In the genomic region with DNA sequence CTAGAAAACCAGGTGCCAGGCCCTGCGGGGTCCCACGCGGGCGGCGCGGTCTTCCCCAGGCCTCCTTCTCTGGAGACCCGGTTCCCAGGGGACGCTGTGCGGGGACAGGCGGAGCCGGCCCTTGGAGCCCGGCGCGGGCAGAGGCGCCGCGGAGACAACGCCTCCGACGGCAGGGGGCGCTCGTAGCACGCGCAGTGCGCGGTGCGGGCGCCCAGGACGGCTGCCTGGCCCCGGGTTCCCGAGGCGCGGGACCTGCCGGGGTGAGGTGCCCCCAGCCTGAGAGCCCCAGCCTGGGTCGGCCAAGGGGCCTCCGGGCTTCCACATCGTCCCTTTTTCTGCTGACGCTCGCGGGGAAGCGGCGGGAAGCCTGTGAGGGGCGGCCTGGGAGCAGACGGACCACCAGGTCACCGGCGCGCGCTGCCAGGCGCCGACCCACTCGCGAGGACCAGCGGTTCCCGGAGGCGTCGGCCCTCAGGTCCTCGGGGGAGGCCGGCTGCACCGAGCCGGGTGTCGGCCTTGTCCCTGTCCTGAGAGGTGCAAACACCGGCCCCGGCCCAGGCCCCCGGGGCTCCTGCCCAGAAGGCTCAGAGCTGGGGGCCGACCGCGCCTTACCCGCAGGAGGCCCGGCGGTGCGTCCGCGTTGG, we compare ENCODE assay signal across 1 cellular context.
A peak's percentile ranks its signal among the peaks of the same experiment; 100 is the strongest.
TF ChIP-seq lines count a peak whose summit lies in the region.

No MANE protein-coding gene starts in this region.

TF ChIP-seq in HepG2, 621 proteins besides CTCF, POLR2A, EP300 and RAD21 (continued from another document and continues in another):
- TF ChIP-seq, protein P1, sequence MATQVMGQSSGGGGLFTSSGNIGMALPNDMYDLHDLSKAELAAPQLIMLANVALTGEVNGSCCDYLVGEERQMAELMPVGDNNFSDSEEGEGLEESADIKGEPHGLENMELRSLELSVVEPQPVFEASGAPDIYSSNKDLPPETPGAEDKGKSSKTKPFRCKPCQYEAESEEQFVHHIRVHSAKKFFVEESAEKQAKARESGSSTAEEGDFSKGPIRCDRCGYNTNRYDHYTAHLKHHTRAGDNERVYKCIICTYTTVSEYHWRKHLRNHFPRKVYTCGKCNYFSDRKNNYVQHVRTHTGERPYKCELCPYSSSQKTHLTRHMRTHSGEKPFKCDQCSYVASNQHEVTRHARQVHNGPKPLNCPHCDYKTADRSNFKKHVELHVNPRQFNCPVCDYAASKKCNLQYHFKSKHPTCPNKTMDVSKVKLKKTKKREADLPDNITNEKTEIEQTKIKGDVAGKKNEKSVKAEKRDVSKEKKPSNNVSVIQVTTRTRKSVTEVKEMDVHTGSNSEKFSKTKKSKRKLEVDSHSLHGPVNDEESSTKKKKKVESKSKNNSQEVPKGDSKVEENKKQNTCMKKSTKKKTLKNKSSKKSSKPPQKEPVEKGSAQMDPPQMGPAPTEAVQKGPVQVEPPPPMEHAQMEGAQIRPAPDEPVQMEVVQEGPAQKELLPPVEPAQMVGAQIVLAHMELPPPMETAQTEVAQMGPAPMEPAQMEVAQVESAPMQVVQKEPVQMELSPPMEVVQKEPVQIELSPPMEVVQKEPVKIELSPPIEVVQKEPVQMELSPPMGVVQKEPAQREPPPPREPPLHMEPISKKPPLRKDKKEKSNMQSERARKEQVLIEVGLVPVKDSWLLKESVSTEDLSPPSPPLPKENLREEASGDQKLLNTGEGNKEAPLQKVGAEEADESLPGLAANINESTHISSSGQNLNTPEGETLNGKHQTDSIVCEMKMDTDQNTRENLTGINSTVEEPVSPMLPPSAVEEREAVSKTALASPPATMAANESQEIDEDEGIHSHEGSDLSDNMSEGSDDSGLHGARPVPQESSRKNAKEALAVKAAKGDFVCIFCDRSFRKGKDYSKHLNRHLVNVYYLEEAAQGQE (IDR thresholded peaks at IDR 0.05; ENCODE audit: borderline replicate concordance in 1 of 2, low read depth in 1 of 2, low read length in 2 of 2), result no peak
- peak; percentile 24; the same call in 1 of the 2 replicates for TF ChIP-seq ZNF331 (CRISPR knock-in tag; IDR thresholded peaks at IDR 0.05)
- no peak for TF ChIP-seq SP4 (CRISPR knock-in tag; IDR thresholded peaks at IDR 0.05)
- no peak for TF ChIP-seq TRAFD1 (CRISPR knock-in tag; IDR thresholded peaks at IDR 0.05; ENCODE audit: borderline replicate concordance)
- no peak for TF ChIP-seq RFX3 (CRISPR knock-in tag; IDR thresholded peaks at IDR 0.05)
- peak; percentile 23; the same call in 1 of the 2 replicates for TF ChIP-seq NFYB (CRISPR knock-in tag; IDR thresholded peaks at IDR 0.05)
- no peak for TF ChIP-seq ELF4 (CRISPR knock-in tag; IDR thresholded peaks at IDR 0.05; ENCODE audit: borderline replicate concordance)
- peak; percentile 45; the same call in 1 of the 2 replicates for TF ChIP-seq ARID4A (CRISPR knock-in tag; IDR thresholded peaks at IDR 0.05; ENCODE audit: borderline replicate concordance)
- TF ChIP-seq HMGXB4 (CRISPR knock-in tag; IDR thresholded peaks at IDR 0.05; ENCODE audit: borderline replicate concordance in 1 of 2, low read depth in 1 of 2), result peak; percentile 84 to 96; a peak in 3 of 4 replicates
- TF ChIP-seq ZNF501 (CRISPR knock-in tag; IDR thresholded peaks at IDR 0.05), result peak; percentile 53; the same call in 1 of the 2 replicates
- TF ChIP-seq, protein P2, sequence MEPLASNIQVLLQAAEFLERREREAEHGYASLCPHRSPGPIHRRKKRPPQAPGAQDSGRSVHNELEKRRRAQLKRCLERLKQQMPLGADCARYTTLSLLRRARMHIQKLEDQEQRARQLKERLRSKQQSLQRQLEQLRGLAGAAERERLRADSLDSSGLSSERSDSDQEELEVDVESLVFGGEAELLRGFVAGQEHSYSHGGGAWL (CRISPR knock-in tag; IDR thresholded peaks at IDR 0.05), result no peak
- TF ChIP-seq, protein P3, sequence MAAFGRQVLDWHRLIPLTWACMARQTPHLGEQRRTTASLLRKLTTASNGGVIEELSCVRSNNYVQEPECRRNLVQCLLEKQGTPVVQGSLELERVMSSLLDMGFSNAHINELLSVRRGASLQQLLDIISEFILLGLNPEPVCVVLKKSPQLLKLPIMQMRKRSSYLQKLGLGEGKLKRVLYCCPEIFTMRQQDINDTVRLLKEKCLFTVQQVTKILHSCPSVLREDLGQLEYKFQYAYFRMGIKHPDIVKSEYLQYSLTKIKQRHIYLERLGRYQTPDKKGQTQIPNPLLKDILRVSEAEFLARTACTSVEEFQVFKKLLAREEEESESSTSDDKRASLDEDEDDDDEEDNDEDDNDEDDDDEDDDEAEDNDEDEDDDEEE (CRISPR knock-in tag; IDR thresholded peaks at IDR 0.05), result peak; percentile 75; the same call in 1 of the 2 replicates
- TF ChIP-seq HDAC1 (CRISPR knock-in tag; IDR thresholded peaks at IDR 0.05), result peak; percentile 17; the same call in 1 of the 2 replicates
- TF ChIP-seq MNT (IDR thresholded peaks at IDR 0.05), result no peak
- peak; percentile 39 for TF ChIP-seq CBFB (CRISPR knock-in tag; IDR thresholded peaks at IDR 0.05)
- peak; percentile 38 for TF ChIP-seq ATF7-NPFF (CRISPR knock-in tag; IDR thresholded peaks at IDR 0.05; ENCODE audit: low read depth)
- no peak for TF ChIP-seq NFE2L2 (IDR thresholded peaks at IDR 0.05; ENCODE audit: low read length)
- no peak for TF ChIP-seq HMGA1 (CRISPR knock-in tag; conservative IDR thresholded peaks at IDR 0.05)
- no peak for TF ChIP-seq RORA (CRISPR knock-in tag; IDR thresholded peaks at IDR 0.05)
- peak; percentile 86; the same call in 1 of the 2 replicates for TF ChIP-seq CHCHD3 (CRISPR knock-in tag; IDR thresholded peaks at IDR 0.05)
- TF ChIP-seq KLF6 (CRISPR knock-in tag; IDR thresholded peaks at IDR 0.05), result peak; percentile 31; the same call in 1 of the 2 replicates
- TF ChIP-seq ZNF569 (CRISPR knock-in tag; IDR thresholded peaks at IDR 0.05; ENCODE audit: borderline replicate concordance), result no peak
- TF ChIP-seq, protein P4, sequence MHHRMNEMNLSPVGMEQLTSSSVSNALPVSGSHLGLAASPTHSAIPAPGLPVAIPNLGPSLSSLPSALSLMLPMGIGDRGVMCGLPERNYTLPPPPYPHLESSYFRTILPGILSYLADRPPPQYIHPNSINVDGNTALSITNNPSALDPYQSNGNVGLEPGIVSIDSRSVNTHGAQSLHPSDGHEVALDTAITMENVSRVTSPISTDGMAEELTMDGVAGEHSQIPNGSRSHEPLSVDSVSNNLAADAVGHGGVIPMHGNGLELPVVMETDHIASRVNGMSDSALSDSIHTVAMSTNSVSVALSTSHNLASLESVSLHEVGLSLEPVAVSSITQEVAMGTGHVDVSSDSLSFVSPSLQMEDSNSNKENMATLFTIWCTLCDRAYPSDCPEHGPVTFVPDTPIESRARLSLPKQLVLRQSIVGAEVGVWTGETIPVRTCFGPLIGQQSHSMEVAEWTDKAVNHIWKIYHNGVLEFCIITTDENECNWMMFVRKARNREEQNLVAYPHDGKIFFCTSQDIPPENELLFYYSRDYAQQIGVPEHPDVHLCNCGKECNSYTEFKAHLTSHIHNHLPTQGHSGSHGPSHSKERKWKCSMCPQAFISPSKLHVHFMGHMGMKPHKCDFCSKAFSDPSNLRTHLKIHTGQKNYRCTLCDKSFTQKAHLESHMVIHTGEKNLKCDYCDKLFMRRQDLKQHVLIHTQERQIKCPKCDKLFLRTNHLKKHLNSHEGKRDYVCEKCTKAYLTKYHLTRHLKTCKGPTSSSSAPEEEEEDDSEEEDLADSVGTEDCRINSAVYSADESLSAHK (CRISPR knock-in tag; IDR thresholded peaks at IDR 0.05; ENCODE audit: borderline replicate concordance), result no peak
- TF ChIP-seq ZNF138 (CRISPR knock-in tag; IDR thresholded peaks at IDR 0.05; ENCODE audit: low read depth), result 0 out of 2 replicates have a peak, but pooled peaks have one; percentile 57
- TF ChIP-seq ZNF343 (CRISPR knock-in tag; IDR thresholded peaks at IDR 0.05), result 0 out of 2 replicates have a peak, but pooled peaks have one; percentile 50
- no peak for TF ChIP-seq ZBTB1 (CRISPR knock-in tag; IDR thresholded peaks at IDR 0.05; ENCODE audit: borderline replicate concordance)
- TF ChIP-seq ZNF572 (CRISPR knock-in tag; IDR thresholded peaks at IDR 0.05), result no peak
- TF ChIP-seq THAP8 (CRISPR knock-in tag; IDR thresholded peaks at IDR 0.05; ENCODE audit: borderline replicate concordance), result no peak
- TF ChIP-seq ZNF619 (CRISPR knock-in tag; IDR thresholded peaks at IDR 0.05), result no peak
- TF ChIP-seq ZFP82 (CRISPR knock-in tag; IDR thresholded peaks at IDR 0.05; ENCODE audit: borderline replicate concordance), result no peak
- TF ChIP-seq DR1 (CRISPR knock-in tag; IDR thresholded peaks at IDR 0.05), result peak; percentile 34; the same call in 1 of the 2 replicates
- no peak for TF ChIP-seq HNRNPK (IDR thresholded peaks at IDR 0.05; ENCODE audit: low read depth, low read length, poor library complexity, severe bottlenecking)
- peak; percentile 48 for TF ChIP-seq ARNTL (CRISPR knock-in tag; IDR thresholded peaks at IDR 0.05)
- TF ChIP-seq GLI4 (CRISPR knock-in tag; IDR thresholded peaks at IDR 0.05; ENCODE audit: borderline replicate concordance), result peak; percentile 87; the same call in 1 of the 2 replicates
- no peak for TF ChIP-seq ZNF605 (CRISPR knock-in tag; IDR thresholded peaks at IDR 0.05)
- peak; percentile 46; the same call in 1 of the 2 replicates for TF ChIP-seq ZNF451 (CRISPR knock-in tag; IDR thresholded peaks at IDR 0.05)
- TF ChIP-seq, protein P5, sequence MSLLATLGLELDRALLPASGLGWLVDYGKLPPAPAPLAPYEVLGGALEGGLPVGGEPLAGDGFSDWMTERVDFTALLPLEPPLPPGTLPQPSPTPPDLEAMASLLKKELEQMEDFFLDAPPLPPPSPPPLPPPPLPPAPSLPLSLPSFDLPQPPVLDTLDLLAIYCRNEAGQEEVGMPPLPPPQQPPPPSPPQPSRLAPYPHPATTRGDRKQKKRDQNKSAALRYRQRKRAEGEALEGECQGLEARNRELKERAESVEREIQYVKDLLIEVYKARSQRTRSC (CRISPR knock-in tag; IDR thresholded peaks at IDR 0.05; ENCODE audit: low read depth), result peak; percentile 77; the same call in 1 of the 2 replicates
- peak; percentile 25; the same call in 1 of the 2 replicates for TF ChIP-seq ERF (CRISPR knock-in tag; IDR thresholded peaks at IDR 0.05)
- peak; percentile 79; the same call in 1 of the 2 replicates for TF ChIP-seq DNMT1 (CRISPR knock-in tag; IDR thresholded peaks at IDR 0.05)
